ENCODE assay signal across 23 cellular contexts in the genomic region with DNA sequence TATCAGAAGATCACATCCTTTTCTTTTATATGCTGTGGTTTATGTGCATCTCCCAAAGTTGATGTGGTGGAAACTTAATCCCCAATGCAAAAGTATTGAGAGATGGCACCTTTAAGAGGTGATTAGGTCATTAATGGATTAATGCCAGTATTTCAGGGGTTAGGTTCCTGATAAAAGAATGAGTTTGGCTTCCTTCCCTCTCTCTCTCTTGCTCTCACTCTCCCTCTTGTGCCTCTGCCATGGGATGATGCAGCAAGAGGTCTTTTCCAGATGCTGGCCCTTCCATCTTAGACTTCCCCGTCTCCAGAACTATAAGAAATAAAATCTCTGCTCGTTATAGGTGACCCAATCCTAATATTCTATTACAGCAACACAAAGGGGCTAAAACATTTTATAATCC.
DNase-seq lines count a peak whose midpoint lies in the region; ATAC-seq, FAIRE-seq and TF ChIP-seq lines count a peak whose summit lies in the region.
"Had no signal": no experiment of that assay in that cellular context is flagged by ENCODE, and none has a peak within 500 bp of the region (broad histone marks: within the 10 kb centered on the region; RNA-seq: fewer than 3 reads in every experiment).

No MANE protein-coding gene starts in this region.

- intact Hi-C loops in Right ventricle myocardium inferior (cut with DNase I), result no loop called here
- intact Hi-C loops in tibial artery (cut with DNase I; ENCODE audit: low total_unique reads), result no loop called here

- H3K4me1 ChIP-seq in right atrium auricular region (peaks cover 0 to 32% of the 10 kb centered on the region in 2 donors), gastroesophageal sphincter (peaks cover 0 to 33% (median 7%) of the 10 kb centered on the region in 3 donors), tibial artery (peaks cover 0 to 45% (median 19%) of the 10 kb centered on the region in 4 donors)

- no peak for TF ChIP-seq POLR2A in gastroesophageal sphincter (IDR thresholded peaks at IDR 0.05)

- ATAC-seq in Right ventricle myocardium inferior (peak; percentile 75), gastroesophageal sphincter (peak; percentile 22)
- ATAC-seq: CD8-positive, alpha-beta T cell; left colon; naive thymus-derived CD4-positive, alpha-beta T cell had no signal

- DNase-seq in Right ventricle myocardium inferior (ENCODE audit: missing footprints), result no peak
- DNase-seq in right atrium auricular region (ENCODE audit: low spot score), result no peak
- DNase-seq in bronchial epithelial cell (ENCODE audit: low read depth), result peak; percentile 39
- no peak for DNase-seq in tibial artery
- no peak for DNase-seq in middle frontal gyrus (ENCODE audit: extremely low spot score, low spot score)
- no peak for DNase-seq in EL
- DNase-seq in NCI-H2227 (lab: John Stamatoyannopoulos, UW; ENCODE audit: unreplicated experiment), result no peak
- DNase-seq: activated CD4-positive, alpha-beta memory T cell treated with anti-CD3 and anti-CD28 coated beads, Interleukin-2, amount 10 ng/mL, durations not matched to agents 7 days and 5 days; activated CD4-positive, CD25-positive, alpha-beta regulatory T cell treated with anti-CD3 and anti-CD28 coated beads, Interleukin-2, amount 50 U/mL, for 72 hours; activated naive CD8-positive, alpha-beta T cell treated with anti-CD3 and anti-CD28 coated beads, Interleukin-2, amount 10 ng/mL, durations not matched to agents 7 days and 5 days; brain microvascular endothelial cell; CD8-positive, alpha-beta T cell; cortex of kidney; GF-D8; left colon; naive thymus-derived CD4-positive, alpha-beta T cell; NCI-H510A treated with DMSO at 0.1 percent for 48 hours; PC-9; SHP77 treated with DMSO at 0.1 percent for 48 hours; substantia nigra had no signal

- no peaks in the 10 kb centered on the region for H3K36me3 ChIP-seq in right atrium auricular region
- H3K36me3 ChIP-seq in bronchial epithelial cell (ENCODE audit: control insufficient read depth, insufficient read depth, low read length), result no peaks in the 10 kb centered on the region
- no peaks in the 10 kb centered on the region for H3K36me3 ChIP-seq in gastroesophageal sphincter
- peaks cover 0 to 5% (median 0%) of the 10 kb centered on the region in 3 donors for H3K36me3 ChIP-seq in tibial artery
- H3K36me3 ChIP-seq: brain microvascular endothelial cell, HAP-1 had no signal

- H3K27me3 ChIP-seq in right atrium auricular region (no peaks in the 10 kb centered on the region), bronchial epithelial cell (ENCODE audit: control insufficient read depth, insufficient read depth, low read length) (no peaks in the 10 kb centered on the region), gastroesophageal sphincter (no peaks in the 10 kb centered on the region), tibial artery (no peaks in the 10 kb centered on the region)
- H3K27me3 ChIP-seq: brain microvascular endothelial cell had no signal

- H3K9me3 ChIP-seq in right atrium auricular region (no peaks in the 10 kb centered on the region), gastroesophageal sphincter (no peaks in the 10 kb centered on the region), tibial artery (no peaks in the 10 kb centered on the region)
- H3K9me3 ChIP-seq: HAP-1 had no signal

- H3K4me3 ChIP-seq in right atrium auricular region (no peak overlapping the region), bronchial epithelial cell (ENCODE audit: low read depth, low read length) (no peak overlapping the region), gastroesophageal sphincter (no peak overlapping the region), tibial artery (no peak overlapping the region)
- H3K4me3 ChIP-seq: HAP-1, PC-9 had no signal

- H3K27ac ChIP-seq in right atrium auricular region (peak overlapping the region in 1 of 2 donors; percentile 11), gastroesophageal sphincter (peak overlapping the region in 1 of 4 donors; percentile 61), tibial artery (peak overlapping the region; percentile 33 to 38)
- H3K27ac ChIP-seq: 22Rv1, brain microvascular endothelial cell, PC-9 had no signal

- TF ChIP-seq EP300 in gastroesophageal sphincter (IDR thresholded peaks at IDR 0.05), result no peak

- 58 to 85% methylated on average over 2 of the region's 2 CpGs for WGBS in gastroesophageal sphincter (ENCODE audit: low coverage in 1 of 2), 2 donors

- no peak for FAIRE-seq in bronchial epithelial cell (lab: Jason Lieb, UNC)

- TF ChIP-seq CTCF in right atrium auricular region (IDR thresholded peaks at IDR 0.05) (no peak), bronchial epithelial cell (IDR thresholded peaks at IDR 0.05; ENCODE audit: insufficient read depth, low read length, severe bottlenecking) (no peak), gastroesophageal sphincter (IDR thresholded peaks at IDR 0.05) (no peak), tibial artery (IDR thresholded peaks at IDR 0.05) (no peak)
